ENCODE assay signal across 15 cellular contexts in genomic region chr13:73778242-73778864, GRCh38.
"Had no signal": no experiment of that assay in that cellular context is flagged by ENCODE, and none has a peak within 500 bp of the region (broad histone marks: within the 10 kb centered on the region; RNA-seq: fewer than 3 reads in every experiment).

No MANE protein-coding gene starts in this region.

- H3K4me3 Mint-ChIP-seq: activated CD8-positive, alpha-beta memory T cell treated with anti-CD3 and anti-CD28 coated beads, Interleukin-2, amount 10 ng/mL, durations not matched to agents 7 days and 5 days; activated naive CD8-positive, alpha-beta T cell; activated T-cell treated with anti-CD3 and anti-CD28 coated beads, Interleukin-2, amount 50 U/mL, for 24 hours; nephron progenitor cell had no signal

- H3K27ac Mint-ChIP-seq: activated CD8-positive, alpha-beta memory T cell treated with anti-CD3 and anti-CD28 coated beads, Interleukin-2, amount 10 ng/mL, durations not matched to agents 7 days and 5 days; activated naive CD8-positive, alpha-beta T cell; activated T-cell treated with anti-CD3 and anti-CD28 coated beads, Interleukin-2, amount 50 U/mL, for 24 hours; nephron progenitor cell had no signal

- H3K4me1 Mint-ChIP-seq: activated CD8-positive, alpha-beta memory T cell treated with anti-CD3 and anti-CD28 coated beads, Interleukin-2, amount 10 ng/mL, durations not matched to agents 7 days and 5 days had no signal

- H3K27ac ChIP-seq: brain microvascular endothelial cell, suprapubic skin, upper lobe of left lung had no signal

- H3K4me3 ChIP-seq: suprapubic skin, upper lobe of left lung had no signal

- H3K9me3 Mint-ChIP-seq: nephron progenitor cell had no signal

- H3K9me3 ChIP-seq: suprapubic skin, upper lobe of left lung had no signal

- H3K27me3 Mint-ChIP-seq: activated CD8-positive, alpha-beta memory T cell treated with anti-CD3 and anti-CD28 coated beads, Interleukin-2, amount 10 ng/mL, durations not matched to agents 7 days and 5 days; activated naive CD8-positive, alpha-beta T cell; activated T-cell treated with anti-CD3 and anti-CD28 coated beads, Interleukin-2, amount 50 U/mL, for 24 hours had no signal

- H3K36me3 ChIP-seq: brain microvascular endothelial cell, suprapubic skin, upper lobe of left lung had no signal

- H3K4me1 ChIP-seq: suprapubic skin, upper lobe of left lung had no signal

- H3K27me3 ChIP-seq: brain microvascular endothelial cell, suprapubic skin, upper lobe of left lung had no signal

- DNase-seq: activated CD4-positive, alpha-beta T cell treated with anti-CD3 and anti-CD28 coated beads, Interleukin-2, amount 50 U/mL, for 1 hour; activated CD8-positive, alpha-beta memory T cell treated with anti-CD3 and anti-CD28 coated beads, Interleukin-2, amount 10 ng/mL, durations not matched to agents 7 days and 5 days; activated gamma-delta T cell; activated T-cell treated with anti-CD3 and anti-CD28 coated beads, Interleukin-2, amount 50 U/mL, for 24 hours; amygdala; brain microvascular endothelial cell; dermis blood vessel endothelial cell; head of caudate nucleus; mesenchymal stem cell; nephron progenitor cell; stimulated activated CD4-positive, alpha-beta T cell treated with anti-CD3 and anti-CD28 coated beads, Interleukin-2, amount 100 ng/mL, for 48 hours; stimulated activated naive CD4-positive, alpha-beta T cell treated with Interleukin-2 at 50 U/mL for 16 hours had no signal
